8 cellular contexts compared by ENCODE assay signal in genomic region chr12:42483534-42483857, GRCh38.
DNase-seq lines count a peak whose midpoint lies in the region; ATAC-seq and TF ChIP-seq lines count a peak whose summit lies in the region.

No MANE protein-coding gene starts in this region.

- no peaks in the 10 kb centered on the region for H4K20me1 ChIP-seq in BLaER1

- H3K4me2 ChIP-seq in BLaER1: peak overlapping the region; percentile 100

- no peak overlapping the region for H3K27ac Mint-ChIP-seq in activated T-cell treated with anti-CD3 and anti-CD28 coated beads, Interleukin-2, amount 50 U/mL, for 24 hours

- H3K4me1 Mint-ChIP-seq in activated T-cell treated with anti-CD3 and anti-CD28 coated beads, Interleukin-2, amount 50 U/mL, for 24 hours (ENCODE audit: low read depth): peaks cover 13% of the 10 kb centered on the region

- intact Hi-C loops in ovary (cut with DNase I): loop anchor here (5.0 to 10.0 kb wide), 6 partner anchors 84 to 801 kb away; partner anchors contain the start of gene PRICKLE1 (in 2 of the 4)

- peaks cover 89% of the 10 kb centered on the region for H3K27me3 Mint-ChIP-seq in activated T-cell treated with anti-CD3 and anti-CD28 coated beads, Interleukin-2, amount 50 U/mL, for 24 hours

- peak overlapping the region; percentile 79 for H3K4me3 Mint-ChIP-seq in activated T-cell treated with anti-CD3 and anti-CD28 coated beads, Interleukin-2, amount 50 U/mL, for 24 hours

- no peaks in the 10 kb centered on the region for H3K9me3 ChIP-seq in BLaER1
- H3K9me3 ChIP-seq in ovary: no peaks in the 10 kb centered on the region

- no peak for TF ChIP-seq CTCF in ovary (IDR thresholded peaks at IDR 0.05)

- H3K36me3 Mint-ChIP-seq in activated T-cell treated with anti-CD3 and anti-CD28 coated beads, Interleukin-2, amount 50 U/mL, for 24 hours (ENCODE audit: low read depth): no peaks in the 10 kb centered on the region

- H3K4me3 ChIP-seq in BLaER1: peak overlapping the region; percentile 81
- H3K4me3 ChIP-seq in ovary: peak overlapping the region; percentile 83

- DNase-seq in activated T-cell treated with anti-CD3 and anti-CD28 coated beads, Interleukin-2, amount 50 U/mL, for 24 hours: peak; percentile 55
- DNase-seq in glomerular visceral epithelial cell (ENCODE audit: extremely low spot score) (peak; percentile 49), ovary (peak in 4 of 5 donors; percentile 61 to 78 (median 66)), occipital lobe (lab: John Stamatoyannopoulos, UW) (no peak), T1000 (lab: John Stamatoyannopoulos, UW) (no peak)

- H3K27me3 ChIP-seq in BLaER1 (peaks cover 40% of the 10 kb centered on the region), ovary (no peaks in the 10 kb centered on the region)

- H3K4me1 ChIP-seq in BLaER1: peaks cover 20% of the 10 kb centered on the region
- H3K4me1 ChIP-seq in ovary (ENCODE audit: insufficient read depth): peaks cover 10% of the 10 kb centered on the region

- no peaks in the 10 kb centered on the region for H3K36me3 ChIP-seq in BLaER1
- H3K36me3 ChIP-seq in ovary: no peaks in the 10 kb centered on the region

- H3K9ac ChIP-seq in BLaER1: peak overlapping the region; percentile 74

- no peak for TF ChIP-seq EP300 in ovary (IDR thresholded peaks at IDR 0.05)

- ATAC-seq in GM19438 (IDR thresholded peaks at IDR 0.05; ENCODE audit: low read depth, unreplicated experiment) (peak; percentile 27), HG03439 (IDR thresholded peaks at IDR 0.05; ENCODE audit: unreplicated experiment) (peak; percentile 30)

- 0% methylated on average over 3 to 36 of the region's 36 CpGs for WGBS in ovary, 3 donors

- H3K9me3 Mint-ChIP-seq in activated T-cell treated with anti-CD3 and anti-CD28 coated beads, Interleukin-2, amount 50 U/mL, for 24 hours: no peaks in the 10 kb centered on the region

- TF ChIP-seq POLR2A in ovary (IDR thresholded peaks at IDR 0.05): peak; percentile 24

- H3K27ac ChIP-seq in BLaER1 (peak overlapping the region; percentile 4; the same call in 1 of the 2 replicates), ovary (peak overlapping the region; percentile 94 to 97)

Comparison
In these comparisons a context has a peak if more than half of its experiments do, and no peak if none do; other contexts are left out.
1. DNase-seq: peak in activated T-cell treated with anti-CD3 and anti-CD28 coated beads, Interleukin-2, amount 50 U/mL, for 24 hours (single experiment), glomerular visceral epithelial cell (single experiment) and ovary (4 of 5); none in occipital lobe (single experiment) and T1000 (single experiment).